1 cellular context compared by ENCODE assay signal in genomic region chr14:53389207-53389606, GRCh38.
A peak's percentile ranks its signal among the peaks of the same experiment; 100 is the strongest.
TF ChIP-seq lines count a peak whose summit lies in the region.

No MANE protein-coding gene starts in this region.

TF ChIP-seq in endothelial cell of umbilical vein, 7 proteins besides CTCF, POLR2A, EP300 and RAD21:
- no peak for TF ChIP-seq MYC (IDR thresholded peaks at IDR 0.05; ENCODE audit: low read depth, low read length)
- TF ChIP-seq FOS (IDR thresholded peaks at IDR 0.05; ENCODE audit: borderline replicate concordance, insufficient read depth, low read length): peak; percentile 50
